ENCODE assay signal across 15 cellular contexts in the genomic region with DNA sequence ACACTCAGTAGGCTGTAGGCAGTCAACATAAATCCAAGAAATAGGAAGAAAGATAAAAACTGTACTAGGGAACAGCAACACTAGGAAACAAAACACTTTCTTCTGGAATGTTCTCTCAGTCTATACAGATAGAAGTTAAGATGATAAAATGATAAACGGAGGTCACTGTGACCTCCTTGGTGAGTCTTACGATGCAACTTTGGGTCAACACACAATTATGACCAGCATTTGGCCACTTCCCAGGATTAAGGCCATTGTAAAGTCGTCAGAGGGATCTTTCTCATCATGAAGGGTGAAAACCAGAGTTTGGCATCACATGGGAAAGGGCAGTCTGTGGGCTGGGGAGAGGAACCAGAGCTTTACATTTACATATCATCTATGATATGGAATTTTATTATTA. TPM values are rescaled to one million over a fixed set of nuclear protein-coding genes. Genes with fewer than 3 reads are reported as not detected.
DNase-seq lines count a peak whose midpoint lies in the region; ATAC-seq and TF ChIP-seq lines count a peak whose summit lies in the region.
"Had no signal": no experiment of that assay in that cellular context is flagged by ENCODE, and none has a peak within 500 bp of the region (broad histone marks: within the 10 kb centered on the region; RNA-seq: fewer than 3 reads in every experiment).

No MANE protein-coding gene starts in this region.

- H3K4ac ChIP-seq in IMR-90 (ENCODE audit: low read depth, low read length): peak overlapping the region; percentile 8; the same call in 1 of the 2 replicates

- H3K9me3 ChIP-seq in IMR-90 (ENCODE audit: control insufficient read depth, insufficient read depth, low read length) (no peaks in the 10 kb centered on the region), hepatocyte (ENCODE audit: low read depth) (no peaks in the 10 kb centered on the region), vagina (no peaks in the 10 kb centered on the region)
- H3K9me3 ChIP-seq: Peyer's patch had no signal

- BruUV-seq in IMR-90 (replicated peaks; lab: Mats Ljungman, UMichigan): no TSS peak

- H3K79me2 ChIP-seq in hepatocyte: no peaks in the 10 kb centered on the region

- H2BK5ac ChIP-seq in IMR-90 (ENCODE audit: low read depth, low read length, poor library complexity, severe bottlenecking): no peak overlapping the region

- TF ChIP-seq RAD21 in IMR-90 (IDR thresholded peaks at IDR 0.05; ENCODE audit: low read length): no peak

- peak overlapping the region; percentile 45; the same call in 2 of the 3 replicates for H2BK15ac ChIP-seq in IMR-90 (ENCODE audit: low read depth, low read length)

- DNase-seq in IMR-90: peak; percentile 31
- DNase-seq in cardiac fibroblast (ENCODE audit: low read depth in 2 of 2): peak; percentile 43 to 52
- no peak for DNase-seq in hepatocyte (ENCODE audit: low spot score)
- DNase-seq in vagina (ENCODE audit: extremely low spot score in 2 of 2): no peak
- no peak for DNase-seq in NCI-H187 (lab: John Stamatoyannopoulos, UW)
- DNase-seq in activated CD4-positive, alpha-beta T cell treated with anti-CD3 and anti-CD28 coated beads for 36 hours: no peak
- DNase-seq in DMS114 treated with DMSO at 0.1 percent for 48 hours (lab: John Stamatoyannopoulos, UW; ENCODE audit: unreplicated experiment): no peak
- DNase-seq: CD8-positive, alpha-beta T cell; H7; NCI-H1105 treated with DMSO at 0.1 percent for 48 hours; NCI-H187 treated with DMSO at 0.1 percent for 48 hours; NCI-H774; Peyer's patch; SHP77 had no signal

- H3K4me2 ChIP-seq in IMR-90 (ENCODE audit: low read depth, low read length) (no peak overlapping the region), hepatocyte (no peak overlapping the region)

- H2AK9ac ChIP-seq in IMR-90 (replicated peaks; ENCODE audit: low read depth, low read length, poor library complexity): no peak overlapping the region

- H3K27me3 ChIP-seq in IMR-90 (ENCODE audit: control insufficient read depth, insufficient read depth, low read length): no peaks in the 10 kb centered on the region
- no peaks in the 10 kb centered on the region for H3K27me3 ChIP-seq in hepatocyte
- no peaks in the 10 kb centered on the region for H3K27me3 ChIP-seq in vagina
- H3K27me3 ChIP-seq: Peyer's patch had no signal

- H2AFZ ChIP-seq in IMR-90 (replicated peaks; ENCODE audit: low read length, poor library complexity): no peak overlapping the region
- H2AFZ ChIP-seq in hepatocyte: no peak overlapping the region

- peak overlapping the region; percentile 52; the same call in 1 of the 2 replicates for H2AK5ac ChIP-seq in IMR-90 (ENCODE audit: low read depth, low read length)

- no peak overlapping the region for H3K23ac ChIP-seq in IMR-90 (ENCODE audit: low read depth, low read length)

- no peak for TF ChIP-seq CTCF in IMR-90 (conservative IDR thresholded peaks at IDR 0.05; ENCODE audit: low read depth, low read length)
- TF ChIP-seq CTCF in cardiac fibroblast (IDR thresholded peaks at IDR 0.05; ENCODE audit: low read depth, low read length): no peak
- TF ChIP-seq CTCF in hepatocyte (IDR thresholded peaks at IDR 0.05; ENCODE audit: poor library complexity): no peak
- no peak for TF ChIP-seq CTCF in vagina (IDR thresholded peaks at IDR 0.05)

- H4K91ac ChIP-seq in IMR-90 (ENCODE audit: insufficient read depth, low read depth, low read length): peak overlapping the region; percentile 29; the same call in 1 of the 2 replicates

- H3K4me1 ChIP-seq in IMR-90 (ENCODE audit: control insufficient read depth, insufficient read depth, low read length): peaks cover 15% of the 10 kb centered on the region
- peaks cover 30% of the 10 kb centered on the region for H3K4me1 ChIP-seq in hepatocyte (ENCODE audit: insufficient read depth)
- H3K4me1 ChIP-seq in vagina: peaks cover 45% of the 10 kb centered on the region

- H3K18ac ChIP-seq in IMR-90 (ENCODE audit: low read depth, low read length): peak overlapping the region; percentile 79; the same call in 1 of the 2 replicates

- CTCF ChIA-PET in IMR-90 (lab: Yijun Ruan, JAX): no interaction called here
- CTCF ChIA-PET in activated CD4-positive, alpha-beta T cell treated with anti-CD3 and anti-CD28 coated beads for 36 hours (lab: Charles Lee): interaction anchor here (1.2 kb wide), 1 partner anchor 14 kb away, joined by 4 read pairs; no protein-coding TSS in a partner anchor

- H3K27ac Mint-ChIP-seq in activated CD4-positive, alpha-beta T cell treated with anti-CD3 and anti-CD28 coated beads for 36 hours: no peak overlapping the region
- H3K27ac Mint-ChIP-seq: CD8-positive, alpha-beta T cell had no signal

- peaks cover 4% of the 10 kb centered on the region for H3K4me1 Mint-ChIP-seq in activated CD4-positive, alpha-beta T cell treated with anti-CD3 and anti-CD28 coated beads for 36 hours

- peaks cover 7% of the 10 kb centered on the region; the same call in 1 of the 2 replicates for H3K9me1 ChIP-seq in IMR-90 (ENCODE audit: insufficient read depth, low read length)

- H3K27ac ChIP-seq in IMR-90 (ENCODE audit: insufficient read depth, low read length) (no peak overlapping the region), hepatocyte (peak overlapping the region; percentile 63), vagina (peak overlapping the region; percentile 77)
- H3K27ac ChIP-seq: Peyer's patch had no signal

- H3K36me3 ChIP-seq in IMR-90 (ENCODE audit: control insufficient read depth, insufficient read depth, low read length): no peaks in the 10 kb centered on the region
- no peaks in the 10 kb centered on the region for H3K36me3 ChIP-seq in hepatocyte (replicated peaks; ENCODE audit: insufficient read depth, low read depth)
- H3K36me3 ChIP-seq in vagina: no peaks in the 10 kb centered on the region
- H3K36me3 ChIP-seq: Peyer's patch had no signal

- H3K56ac ChIP-seq in IMR-90 (ENCODE audit: extremely low read depth, insufficient read depth, low read length): no peak overlapping the region

- in situ Hi-C loops in IMR-90 (cut with MboI; ENCODE audit: low sequenced_read_pairs): no loop called here

- no peak overlapping the region for H3K9ac ChIP-seq in IMR-90 (ENCODE audit: low read depth, low read length)

- POLR2A ChIA-PET in IMR-90 (lab: Charles Lee; ENCODE audit: unreplicated experiment): no interaction called here
- POLR2A ChIA-PET in activated CD4-positive, alpha-beta T cell treated with anti-CD3 and anti-CD28 coated beads for 36 hours (lab: Charles Lee): no interaction called here

- peaks cover 3% of the 10 kb centered on the region for H3K27me3 Mint-ChIP-seq in activated CD4-positive, alpha-beta T cell treated with anti-CD3 and anti-CD28 coated beads for 36 hours

- no peaks in the 10 kb centered on the region for H3K36me3 Mint-ChIP-seq in activated CD4-positive, alpha-beta T cell treated with anti-CD3 and anti-CD28 coated beads for 36 hours (ENCODE audit: low read depth)
- H3K36me3 Mint-ChIP-seq: CD8-positive, alpha-beta T cell had no signal

- intact Hi-C loops in IMR-90 (cut with micrococcal nuclease): no loop called here
- intact Hi-C loops in vagina (cut with DNase I): no loop called here
- intact Hi-C loops in activated CD4-positive, alpha-beta T cell treated with anti-CD3 and anti-CD28 coated beads for 36 hours (cut with DNase I, micrococcal nuclease): no loop called here

- TF ChIP-seq POLR2A in IMR-90 (IDR thresholded peaks at IDR 0.05; ENCODE audit: low read depth, low read length) (no peak), vagina (IDR thresholded peaks at IDR 0.05) (no peak)

- peak overlapping the region; percentile 7; the same call in 1 of the 2 replicates for H2BK20ac ChIP-seq in IMR-90 (ENCODE audit: low read depth, low read length)

- H3K14ac ChIP-seq in IMR-90 (replicated peaks; ENCODE audit: low read depth, low read length): no peak overlapping the region

- peak overlapping the region; percentile 61; the same call in 1 of the 2 replicates for H4K5ac ChIP-seq in IMR-90 (ENCODE audit: low read depth, low read length)

- no CpG with 5 or more reads among the region's 3 CpGs for WGBS in IMR-90 (ENCODE audit: extremely low coverage in 2 of 2, insufficient read length in 1 of 2), 2 experiments
- WGBS in hepatocyte (ENCODE audit: low lambda C conversion rate, missing lambda C conversion rate): 41% methylated on average over 3 of the region's 3 CpGs

- H4K20me1 ChIP-seq in IMR-90 (ENCODE audit: insufficient read depth, low read length) (peaks cover 8% of the 10 kb centered on the region; the same call in 1 of the 2 replicates), hepatocyte (ENCODE audit: insufficient read depth, poor library complexity, severe bottlenecking) (no peaks in the 10 kb centered on the region)

- H3K9me3 Mint-ChIP-seq in activated CD4-positive, alpha-beta T cell treated with anti-CD3 and anti-CD28 coated beads for 36 hours (ENCODE audit: low read depth): no peaks in the 10 kb centered on the region
- H3K9me3 Mint-ChIP-seq: CD8-positive, alpha-beta T cell had no signal

- dilution Hi-C loops in IMR-90 (cut with HindIII; ENCODE audit: low sequenced_read_pairs, unreplicated experiment): no loop called here

- no peak overlapping the region for H3K4me3 ChIP-seq in IMR-90 (ENCODE audit: insufficient read depth, low read depth, low read length)
- no peak overlapping the region for H3K4me3 ChIP-seq in cardiac fibroblast (replicated peaks in 1 of 2; ENCODE audit: low read depth in 2 of 2, low read length in 2 of 2)
- no peak overlapping the region for H3K4me3 ChIP-seq in hepatocyte
- H3K4me3 ChIP-seq in vagina: no peak overlapping the region
- H3K4me3 ChIP-seq: Peyer's patch had no signal

- no peak overlapping the region for H3K4me3 Mint-ChIP-seq in activated CD4-positive, alpha-beta T cell treated with anti-CD3 and anti-CD28 coated beads for 36 hours
- H3K4me3 Mint-ChIP-seq: CD8-positive, alpha-beta T cell had no signal

- H2BK120ac ChIP-seq in IMR-90 (ENCODE audit: low read depth, low read length): peak overlapping the region; percentile 33; the same call in 1 of the 2 replicates

- no peak for ATAC-seq in IMR-90 (ENCODE audit: low read depth)
- no peak for ATAC-seq in activated CD4-positive, alpha-beta T cell treated with anti-CD3 and anti-CD28 coated beads for 36 hours
- ATAC-seq: CD8-positive, alpha-beta T cell; HepG2 had no signal

- H3K79me1 ChIP-seq in IMR-90 (ENCODE audit: low read depth in 1 of 2, low read length in 2 of 2): no peaks in the 10 kb centered on the region

- no peaks in the 10 kb centered on the region for H3K9me2 ChIP-seq in hepatocyte (replicated peaks; ENCODE audit: insufficient read depth)

- H4K8ac ChIP-seq in IMR-90 (ENCODE audit: low read depth in 2 of 2, low read length in 2 of 2): no peak overlapping the region; a peak in 1 of 4 replicates

RNA-seq across cellular contexts. Expression of a gene that starts 33.4 kb away (rescaled TPM):
- total RNA-seq in IMR-90 (2012; rRNA removed) (0.18 and 0.28 TPM in 2 replicates), hepatocyte (52.1 and 63.3 TPM in 2 replicates), vagina (106 TPM)
- polyA plus RNA-seq in IMR-90 (2012; rRNA removed) (0.13 and 0.19 TPM in 2 replicates), hepatocyte (27.8 and 29.9 TPM in 2 replicates)
- 0.11 and 0.15 TPM in 2 replicates for polyA plus RNA-seq in IMR-90 (2012; cell fraction: cytosol; rRNA removed)
- 0.33 and 0.57 TPM in 2 replicates for polyA plus RNA-seq in IMR-90 (2012; cell fraction: nucleus; rRNA removed; ENCODE audit: low replicate concordance)
- total RNA-seq in activated CD4-positive, alpha-beta T cell treated with anti-CD3 and anti-CD28 coated beads for 36 hours: under 1 TPM; 0.07 to 0.09 TPM
- total RNA-seq: CD8-positive, alpha-beta T cell had no signal

RNA-seq across cellular contexts. Expression of a gene that starts 59.9 kb away (rescaled TPM):
- total RNA-seq in IMR-90 (2012; rRNA removed) (under 0.01 and 0.18 TPM in 2 replicates), hepatocyte (12.1 and 17.4 TPM in 2 replicates), vagina (32.9 TPM)
- polyA plus RNA-seq in IMR-90 (2012; rRNA removed) (0.07 and 0.31 TPM in 2 replicates), hepatocyte (7.7 and 8.9 TPM in 2 replicates)
- polyA plus RNA-seq in IMR-90 (2012; cell fraction: cytosol; rRNA removed): 0.01 and 0.10 TPM in 2 replicates
- 0.36 and 0.66 TPM in 2 replicates for polyA plus RNA-seq in IMR-90 (2012; cell fraction: nucleus; rRNA removed; ENCODE audit: low replicate concordance)
- total RNA-seq in activated CD4-positive, alpha-beta T cell treated with anti-CD3 and anti-CD28 coated beads for 36 hours: under 1 TPM; 0.21 TPM
- total RNA-seq: CD8-positive, alpha-beta T cell; HepG2 had no signal
- polyA plus RNA-seq: HepG2 had no signal

Comparison
In these comparisons a context has a peak if more than half of its experiments do, and no peak if none do; other contexts are left out.
1. DNase-seq: peak in IMR-90 (single experiment) and cardiac fibroblast (2 of 2); none in hepatocyte (single experiment), vagina (0 of 2), NCI-H187 (0 of 2), activated CD4-positive, alpha-beta T cell treated with anti-CD3 and anti-CD28 coated beads for 36 hours (single experiment) and DMS114 treated with DMSO at 0.1 percent for 48 hours (single experiment).
2. RNA of a gene that starts 33.4 kb away (total RNA-seq): 106 TPM in vagina (single experiment) and 52.1 to 63.3 TPM in hepatocyte; 0.18 to 0.28 TPM in IMR-90 and 0.07 to 0.09 TPM in activated CD4-positive, alpha-beta T cell treated with anti-CD3 and anti-CD28 coated beads for 36 hours; every median in the first group is over 10 times any median in the second.
3. RNA of a gene that starts 59.9 kb away (total RNA-seq): 32.9 TPM in vagina (single experiment) and 12.1 to 17.4 TPM in hepatocyte; 0.21 TPM in activated CD4-positive, alpha-beta T cell treated with anti-CD3 and anti-CD28 coated beads for 36 hours and under 0.01 to 0.18 TPM in IMR-90; every median in the first group is over 10 times any median in the second.